ENCODE assay signal across 27 cellular contexts in the genomic region with DNA sequence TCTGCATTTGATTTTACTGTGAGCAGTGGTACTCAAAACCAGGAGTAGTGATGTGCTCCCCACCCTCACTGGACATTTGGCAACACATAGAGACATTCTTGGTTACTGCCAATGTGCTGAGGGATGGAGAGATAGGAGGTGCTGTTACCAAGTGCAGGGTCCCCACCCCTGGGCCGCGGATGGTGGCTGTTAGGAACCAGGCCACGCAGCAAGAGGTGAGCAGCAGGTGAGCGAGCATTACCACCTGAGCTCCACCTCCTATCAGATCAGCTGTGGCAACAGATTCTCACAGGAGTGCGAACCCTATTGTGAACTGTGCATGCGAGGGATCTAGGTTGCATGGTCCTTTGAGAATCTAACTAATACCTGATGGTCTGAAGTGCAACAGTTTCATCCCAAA.
"Had no signal": no experiment of that assay in that cellular context is flagged by ENCODE, and none has a peak within 500 bp of the region (broad histone marks: within the 10 kb centered on the region; RNA-seq: fewer than 3 reads in every experiment).

No MANE protein-coding gene starts in this region.

- ATAC-seq: esophagus mucosa; gastrocnemius medialis; left lung; naive thymus-derived CD8-positive, alpha-beta T cell; psoas muscle; sciatic nerve; stimulated activated naive CD8-positive, alpha-beta T cell treated with anti-CD3 and anti-CD28 coated beads, Interleukin-15, amount 100 ng/mL, for 72 hours had no signal

- H3K9me3 Mint-ChIP-seq: dendritic cell treated with granulocyte-macrophage colony-stimulating factor and Interleukin-4, amounts not matched to agents 40 ng/mL and 50 ng/mL, for 4 days; endodermal cell; naive thymus-derived CD8-positive, alpha-beta T cell; nephron progenitor cell; stimulated activated naive CD8-positive, alpha-beta T cell treated with anti-CD3 and anti-CD28 coated beads, Interleukin-15, amount 100 ng/mL, for 72 hours had no signal

- H3K27ac Mint-ChIP-seq: dendritic cell treated with granulocyte-macrophage colony-stimulating factor and Interleukin-4, amounts not matched to agents 40 ng/mL and 50 ng/mL, for 4 days; endodermal cell; nephron progenitor cell had no signal

- H3K27me3 ChIP-seq: colonic mucosa, gastrocnemius medialis, left lung, suprapubic skin, vagina had no signal

- H3K4me3 Mint-ChIP-seq: dendritic cell treated with granulocyte-macrophage colony-stimulating factor and Interleukin-4, amounts not matched to agents 40 ng/mL and 50 ng/mL, for 4 days; endodermal cell; naive thymus-derived CD8-positive, alpha-beta T cell; nephron progenitor cell; stimulated activated naive CD8-positive, alpha-beta T cell treated with anti-CD3 and anti-CD28 coated beads, Interleukin-15, amount 100 ng/mL, for 72 hours had no signal

- H3K36me3 ChIP-seq: colonic mucosa, gastrocnemius medialis, left lung, suprapubic skin, vagina had no signal

- FAIRE-seq: keratinocyte had no signal

- H3K4me2 ChIP-seq: smooth muscle cell had no signal

- H3K4me1 ChIP-seq: colonic mucosa, left lung, psoas muscle, suprapubic skin had no signal

- H3K27me3 Mint-ChIP-seq: dendritic cell treated with granulocyte-macrophage colony-stimulating factor and Interleukin-4, amounts not matched to agents 40 ng/mL and 50 ng/mL, for 4 days; naive thymus-derived CD8-positive, alpha-beta T cell; stimulated activated naive CD8-positive, alpha-beta T cell treated with anti-CD3 and anti-CD28 coated beads, Interleukin-15, amount 100 ng/mL, for 72 hours had no signal

- H3K36me3 Mint-ChIP-seq: naive thymus-derived CD8-positive, alpha-beta T cell had no signal

- H3K4me3 ChIP-seq: colonic mucosa, gastrocnemius medialis, left lung, psoas muscle, smooth muscle cell, suprapubic skin, vagina had no signal

- H3K4me1 Mint-ChIP-seq: endodermal cell had no signal

- DNase-seq: colonic mucosa; effector CD8-positive, alpha-beta T cell; endodermal cell; foreskin fibroblast; gastrocnemius medialis; head of caudate nucleus; naive thymus-derived CD8-positive, alpha-beta T cell; nephron progenitor cell; nucleus accumbens; psoas muscle; retina; stimulated activated CD4-positive, alpha-beta T cell treated with anti-CD3 and anti-CD28 coated beads, Interleukin-12 subunit alpha, Interleukin-12 subunit beta, amount 100 ng/mL, for 4 hours; stimulated activated CD4-positive, alpha-beta T cell treated with anti-CD3 and anti-CD28 coated beads, Interleukin-1b, Interleukin-23, amount 100 ng/mL, for 48 hours; stimulated activated CD4-positive, alpha-beta T cell treated with anti-CD3 and anti-CD28 coated beads, Interleukin-4, amount 100 ng/mL, for 1 hour; stimulated activated CD8-positive, alpha-beta memory T cell treated with anti-CD3 and anti-CD28 coated beads, Interleukin-4, amount 100 ng/mL, for 48 hours; stimulated activated naive CD4-positive, alpha-beta T cell; stimulated activated naive CD8-positive, alpha-beta T cell treated with anti-CD3 and anti-CD28 coated beads, Interleukin-15, amount 100 ng/mL, for 72 hours; trophoblast cell had no signal

- H3K27ac ChIP-seq: colonic mucosa, epithelial cell of prostate, gastrocnemius medialis, left lung, psoas muscle, suprapubic skin, vagina had no signal

- H3K9me3 ChIP-seq: colonic mucosa, gastrocnemius medialis, left lung, psoas muscle, suprapubic skin, vagina had no signal
